ENCODE assay signal across 13 cellular contexts in the genomic region with DNA sequence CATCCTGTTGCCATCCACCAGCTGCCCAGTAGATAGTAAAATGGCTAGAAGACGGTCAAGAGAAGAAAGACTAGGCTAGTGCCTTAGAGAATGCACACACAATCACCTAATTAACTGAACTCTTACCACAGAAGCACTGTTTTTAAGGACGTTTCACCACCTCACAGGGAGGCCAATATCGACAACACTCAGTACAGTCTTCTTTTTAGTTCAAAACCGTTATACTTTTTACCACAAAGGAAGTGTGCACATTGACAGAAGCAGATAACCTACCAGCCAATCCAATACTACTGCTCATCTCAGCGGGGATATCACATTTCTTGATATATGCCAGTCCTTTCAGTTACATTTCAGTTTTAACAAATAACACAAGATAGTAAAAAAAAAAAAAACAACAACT.
DNase-seq lines count a peak whose midpoint lies in the region; ATAC-seq and TF ChIP-seq lines count a peak whose summit lies in the region.
"Had no signal": no experiment of that assay in that cellular context is flagged by ENCODE, and none has a peak within 500 bp of the region (broad histone marks: within the 10 kb centered on the region; RNA-seq: fewer than 3 reads in every experiment).

No MANE protein-coding gene starts in this region.

- peak overlapping the region; percentile 62 for H3K4me3 Mint-ChIP-seq in activated CD4-positive, alpha-beta T cell treated with anti-CD3 and anti-CD28 coated beads, Interleukin-2, amount 10 ng/mL, durations not matched to agents 7 days and 5 days
- peak overlapping the region; percentile 62 for H3K4me3 Mint-ChIP-seq in activated T-helper 17 cell treated with anti-CD3 and anti-CD28 coated beads, Interleukin-2, amount 50 U/mL, for 72 hours
- peak overlapping the region; percentile 39 for H3K4me3 Mint-ChIP-seq in stimulated activated effector memory CD8-positive, alpha-beta T cell treated with anti-CD3 and anti-CD28 coated beads, Interleukin-12 subunit alpha, Interleukin-12 subunit beta, amount 100 ng/mL, for 72 hours
- H3K4me3 Mint-ChIP-seq: WTC11 had no signal

- H3K9me3 ChIP-seq in tibial artery = no peaks in the 10 kb centered on the region

- TF ChIP-seq CTCF in tibial artery (IDR thresholded peaks at IDR 0.05) = no peak

- H3K27me3 ChIP-seq in tibial artery = no peaks in the 10 kb centered on the region

- DNase-seq in activated CD4-positive, alpha-beta T cell treated with anti-CD3 and anti-CD28 coated beads, Interleukin-2, amount 10 ng/mL, durations not matched to agents 7 days and 5 days = peak; percentile 39
- no peak for DNase-seq in activated CD4-positive, alpha-beta T cell treated with anti-CD3 and anti-CD28 coated beads for 48 hours
- DNase-seq in MV-4-11 (lab: John Stamatoyannopoulos, UW) (peak; percentile 93), tibial artery (no peak)
- DNase-seq in stimulated activated effector memory CD8-positive, alpha-beta T cell treated with anti-CD3 and anti-CD28 coated beads, Interleukin-12 subunit alpha, Interleukin-12 subunit beta, amount 100 ng/mL, for 72 hours (ENCODE audit: low spot score in 2 of 2) = no peak
- DNase-seq: GM23248, NCI-H1048, NCI-H446 treated with DMSO at 0.1 percent for 48 hours had no signal

- CTCF ChIA-PET in activated CD4-positive, alpha-beta T cell treated with anti-CD3 and anti-CD28 coated beads, Interleukin-2, amount 10 ng/mL, durations not matched to agents 7 days and 5 days (lab: Charles Lee) = interaction anchor here (0.7 to 1.2 kb wide), 3 partner anchors 12 to 17 kb away, joined by 4 to 5 read pairs (median 4); no protein-coding TSS in a partner anchor

- no peaks in the 10 kb centered on the region for H3K36me3 ChIP-seq in tibial artery

- peaks cover 0 to 59% (median 11%) of the 10 kb centered on the region in 4 donors for H3K4me1 ChIP-seq in tibial artery

- H3K4me1 Mint-ChIP-seq in activated CD4-positive, alpha-beta T cell treated with anti-CD3 and anti-CD28 coated beads, Interleukin-2, amount 10 ng/mL, durations not matched to agents 7 days and 5 days = peaks cover 55% of the 10 kb centered on the region
- H3K4me1 Mint-ChIP-seq in activated T-helper 17 cell treated with anti-CD3 and anti-CD28 coated beads, Interleukin-2, amount 50 U/mL, for 72 hours = peaks cover 28% of the 10 kb centered on the region
- peaks cover 15% of the 10 kb centered on the region for H3K4me1 Mint-ChIP-seq in stimulated activated effector memory CD8-positive, alpha-beta T cell treated with anti-CD3 and anti-CD28 coated beads, Interleukin-12 subunit alpha, Interleukin-12 subunit beta, amount 100 ng/mL, for 72 hours

- intact Hi-C loops in tibial artery (cut with DNase I; ENCODE audit: low total_unique reads) = no loop called here

- H3K27me3 Mint-ChIP-seq in activated CD4-positive, alpha-beta T cell treated with anti-CD3 and anti-CD28 coated beads, Interleukin-2, amount 10 ng/mL, durations not matched to agents 7 days and 5 days = no peaks in the 10 kb centered on the region
- H3K27me3 Mint-ChIP-seq in activated T-helper 17 cell treated with anti-CD3 and anti-CD28 coated beads, Interleukin-2, amount 50 U/mL, for 72 hours = no peaks in the 10 kb centered on the region

- peak; percentile 95 for ATAC-seq in activated T-helper 17 cell treated with anti-CD3 and anti-CD28 coated beads, Interleukin-2, amount 50 U/mL, for 72 hours (replicated peaks)
- peak; percentile 91 for ATAC-seq in stimulated activated effector memory CD8-positive, alpha-beta T cell treated with anti-CD3 and anti-CD28 coated beads, Interleukin-12 subunit alpha, Interleukin-12 subunit beta, amount 100 ng/mL, for 72 hours
- ATAC-seq in HG03280 (IDR thresholded peaks at IDR 0.05; ENCODE audit: unreplicated experiment) (no peak), HG02885 (IDR thresholded peaks at IDR 0.05; ENCODE audit: poor library complexity, unreplicated experiment) (no peak)
- ATAC-seq: WTC11 had no signal

- H3K9me3 Mint-ChIP-seq in activated CD4-positive, alpha-beta T cell treated with anti-CD3 and anti-CD28 coated beads, Interleukin-2, amount 10 ng/mL, durations not matched to agents 7 days and 5 days = peaks cover 12% of the 10 kb centered on the region
- H3K9me3 Mint-ChIP-seq in activated T-helper 17 cell treated with anti-CD3 and anti-CD28 coated beads, Interleukin-2, amount 50 U/mL, for 72 hours = no peaks in the 10 kb centered on the region
- no peaks in the 10 kb centered on the region for H3K9me3 Mint-ChIP-seq in stimulated activated effector memory CD8-positive, alpha-beta T cell treated with anti-CD3 and anti-CD28 coated beads, Interleukin-12 subunit alpha, Interleukin-12 subunit beta, amount 100 ng/mL, for 72 hours
- H3K9me3 Mint-ChIP-seq: WTC11 had no signal

- peaks cover 59% of the 10 kb centered on the region for H3K36me3 Mint-ChIP-seq in activated CD4-positive, alpha-beta T cell treated with anti-CD3 and anti-CD28 coated beads, Interleukin-2, amount 10 ng/mL, durations not matched to agents 7 days and 5 days (ENCODE audit: low read depth)
- peaks cover 9% of the 10 kb centered on the region for H3K36me3 Mint-ChIP-seq in activated T-helper 17 cell treated with anti-CD3 and anti-CD28 coated beads, Interleukin-2, amount 50 U/mL, for 72 hours (ENCODE audit: low read depth)
- no peaks in the 10 kb centered on the region for H3K36me3 Mint-ChIP-seq in stimulated activated effector memory CD8-positive, alpha-beta T cell treated with anti-CD3 and anti-CD28 coated beads, Interleukin-12 subunit alpha, Interleukin-12 subunit beta, amount 100 ng/mL, for 72 hours

- no peak overlapping the region for H3K27ac ChIP-seq in tibial artery
- H3K27ac ChIP-seq: GM23248, RWPE1 had no signal

- H3K4me3 ChIP-seq in tibial artery = no peak overlapping the region
- H3K4me3 ChIP-seq: GM23248 had no signal

- peak overlapping the region; percentile 98 for H3K27ac Mint-ChIP-seq in activated CD4-positive, alpha-beta T cell treated with anti-CD3 and anti-CD28 coated beads, Interleukin-2, amount 10 ng/mL, durations not matched to agents 7 days and 5 days
- peak overlapping the region; percentile 72 for H3K27ac Mint-ChIP-seq in activated T-helper 17 cell treated with anti-CD3 and anti-CD28 coated beads, Interleukin-2, amount 50 U/mL, for 72 hours
- H3K27ac Mint-ChIP-seq in stimulated activated effector memory CD8-positive, alpha-beta T cell treated with anti-CD3 and anti-CD28 coated beads, Interleukin-12 subunit alpha, Interleukin-12 subunit beta, amount 100 ng/mL, for 72 hours = peak overlapping the region; percentile 66
- H3K27ac Mint-ChIP-seq: WTC11 had no signal

- POLR2A ChIA-PET in activated CD4-positive, alpha-beta T cell treated with anti-CD3 and anti-CD28 coated beads, Interleukin-2, amount 10 ng/mL, durations not matched to agents 7 days and 5 days (lab: Charles Lee) = no interaction called here

Comparison
In these comparisons a context has a peak if more than half of its experiments do, and no peak if none do; other contexts are left out.
1. DNase-seq: peak in activated CD4-positive, alpha-beta T cell treated with anti-CD3 and anti-CD28 coated beads, Interleukin-2, amount 10 ng/mL, durations not matched to agents 7 days and 5 days (single experiment) and MV-4-11 (single experiment); none in activated CD4-positive, alpha-beta T cell treated with anti-CD3 and anti-CD28 coated beads for 48 hours (single experiment), stimulated activated effector memory CD8-positive, alpha-beta T cell treated with anti-CD3 and anti-CD28 coated beads, Interleukin-12 subunit alpha, Interleukin-12 subunit beta, amount 100 ng/mL, for 72 hours (0 of 2) and tibial artery (0 of 2).
2. ATAC-seq: peak in activated T-helper 17 cell treated with anti-CD3 and anti-CD28 coated beads, Interleukin-2, amount 50 U/mL, for 72 hours (single experiment) and stimulated activated effector memory CD8-positive, alpha-beta T cell treated with anti-CD3 and anti-CD28 coated beads, Interleukin-12 subunit alpha, Interleukin-12 subunit beta, amount 100 ng/mL, for 72 hours (single experiment); none in HG03280 (single experiment) and HG02885 (single experiment).
3. Peak in every context shown above with its lines, with median percentiles within 50 percentile points of each other: H3K27ac Mint-ChIP-seq and H3K4me3 Mint-ChIP-seq.